Comparison of ENCODE assay signal across 8 cellular contexts in genomic region chr1:151994956-151995355, GRCh38. TPM values are rescaled to one million over a fixed set of nuclear protein-coding genes. Genes with fewer than 3 reads are reported as not detected.
DNase-seq lines count a peak whose midpoint lies in the region; ATAC-seq, FAIRE-seq and TF ChIP-seq lines count a peak whose summit lies in the region.

No MANE protein-coding gene starts in this region.

- no peak overlapping the region for H3K27ac ChIP-seq in liver (ENCODE audit: low read depth in 1 of 2, low read length in 2 of 2)
- no peak overlapping the region for H3K27ac ChIP-seq in HepG2 (ENCODE audit: extremely low read length, insufficient read depth, low read length)
- no peak overlapping the region for H3K27ac ChIP-seq in aorta (ENCODE audit: low read depth in 1 of 2, low read length in 2 of 2)

- no peak for TF ChIP-seq EP300 in HepG2 (IDR thresholded peaks at IDR 0.05; ENCODE audit: low read depth in 2 of 2, low read length in 2 of 2)
- TF ChIP-seq EP300 in HepG2 (CRISPR knock-in tag; IDR thresholded peaks at IDR 0.05; ENCODE audit: borderline replicate concordance) = no peak

- H3K27ac Mint-ChIP-seq in activated T-helper 1 cell treated with anti-CD3 and anti-CD28 coated beads, Interleukin-12 subunit alpha, Interleukin-12 subunit beta, Interleukin-2, Interleukin-4 antibody, amounts not matched to agents 30 ng/mL and 10 ng/mL and 1 ng/mL, durations not matched to agents 14 hours and 24 hours and 36 hours = peak overlapping the region; percentile 78

- in situ Hi-C loops in HepG2 (cut with HindIII; ENCODE audit: extremely low pct_ligation_motif_present, low pct_unique_long_range_greater_than_20kb) = loop anchor here (5.0 kb wide), 2 partner anchors 33 to 63 kb away; no protein-coding TSS in a partner anchor

- H3K4me3 ChIP-seq in liver (ENCODE audit: low read depth in 1 of 3, low read length in 3 of 3) = no peak overlapping the region
- no peak overlapping the region for H3K4me3 ChIP-seq in HepG2 (replicated peaks in 1 of 3; ENCODE audit: insufficient read depth in 1 of 3, low read depth in 2 of 3, low read length in 3 of 3)
- no peak overlapping the region for H3K4me3 ChIP-seq in aorta (ENCODE audit: low read length in 2 of 2)

- H2AFZ ChIP-seq in HepG2 (ENCODE audit: low read length) = no peak overlapping the region

- TF ChIP-seq POLR2A in HepG2 (IDR thresholded peaks at IDR 0.05; ENCODE audit: insufficient read depth in 1 of 2, low read depth in 2 of 2, low read length in 2 of 2) (no peak), GM18505 (IDR thresholded peaks at IDR 0.05; ENCODE audit: borderline replicate concordance, extremely low read depth, insufficient read depth, insufficient read length) (no peak)

- no peak for ATAC-seq in HepG2
- peak; percentile 26 for ATAC-seq in aorta (ENCODE audit: low FRiP score)
- no peak for ATAC-seq in HG03045 (IDR thresholded peaks at IDR 0.05; ENCODE audit: unreplicated experiment)
- no peak for ATAC-seq in GM18505 (IDR thresholded peaks at IDR 0.05; ENCODE audit: unreplicated experiment)

- H3K9me3 Mint-ChIP-seq in activated T-helper 1 cell treated with anti-CD3 and anti-CD28 coated beads, Interleukin-12 subunit alpha, Interleukin-12 subunit beta, Interleukin-2, Interleukin-4 antibody, amounts not matched to agents 30 ng/mL and 10 ng/mL and 1 ng/mL, durations not matched to agents 14 hours and 24 hours and 36 hours = no peaks in the 10 kb centered on the region

- H3K4me3 Mint-ChIP-seq in activated T-helper 1 cell treated with anti-CD3 and anti-CD28 coated beads, Interleukin-12 subunit alpha, Interleukin-12 subunit beta, Interleukin-2, Interleukin-4 antibody, amounts not matched to agents 30 ng/mL and 10 ng/mL and 1 ng/mL, durations not matched to agents 14 hours and 24 hours and 36 hours = peak overlapping the region; percentile 52

- no TSS peak for BruUV-seq in HepG2 (replicated peaks; lab: Mats Ljungman, UMichigan)

- H3K27me3 ChIP-seq in liver (ENCODE audit: control insufficient read depth in 4 of 4, insufficient read depth in 4 of 4, low read length in 3 of 4) (no peaks in the 10 kb centered on the region), HepG2 (ENCODE audit: control insufficient read depth in 1 of 2, insufficient read depth in 2 of 2, low read length in 2 of 2) (no peaks in the 10 kb centered on the region; a peak in 1 of 5 replicates), aorta (ENCODE audit: control insufficient read depth in 1 of 2, insufficient read depth in 2 of 2, low read length in 1 of 2) (no peaks in the 10 kb centered on the region)

- H3K9me3 ChIP-seq in liver (ENCODE audit: control insufficient read depth in 4 of 4, low read length in 3 of 4) (no peaks in the 10 kb centered on the region), HepG2 (ENCODE audit: low read length) (no peaks in the 10 kb centered on the region), aorta (ENCODE audit: control insufficient read depth, low read length) (no peaks in the 10 kb centered on the region)

- no peak overlapping the region for H3K4me2 ChIP-seq in HepG2 (ENCODE audit: low read depth, low read length)

- no peak for DNase-seq in HepG2 (ENCODE audit: low spot score)
- no peak for DNase-seq in activated T-helper 1 cell treated with anti-CD3 and anti-CD28 coated beads, Interleukin-12 subunit alpha, Interleukin-12 subunit beta, Interleukin-2, Interleukin-4 antibody, amounts not matched to agents 30 ng/mL and 10 ng/mL and 1 ng/mL, durations not matched to agents 14 hours and 24 hours and 36 hours (ENCODE audit: low spot score)
- peak; percentile 80 for DNase-seq in islet precursor cell
- DNase-seq in aorta = peak in 1 of 2 donors; percentile 72
- DNase-seq in frontal cortex (ENCODE audit: low spot score in 2 of 2) = no peak

- H3K4me1 ChIP-seq in liver (ENCODE audit: control insufficient read depth in 4 of 4, insufficient read depth in 4 of 4, low read length in 3 of 4) (peaks cover 3 to 41% (median 33%) of the 10 kb centered on the region in 4 donors), HepG2 (ENCODE audit: insufficient read depth, low read length) (peaks cover 45% of the 10 kb centered on the region), aorta (ENCODE audit: control insufficient read depth in 1 of 2, insufficient read depth in 2 of 2, low read length in 2 of 2) (peaks cover 0 to 8% of the 10 kb centered on the region in 2 donors)

- H3K27me3 Mint-ChIP-seq in activated T-helper 1 cell treated with anti-CD3 and anti-CD28 coated beads, Interleukin-12 subunit alpha, Interleukin-12 subunit beta, Interleukin-2, Interleukin-4 antibody, amounts not matched to agents 30 ng/mL and 10 ng/mL and 1 ng/mL, durations not matched to agents 14 hours and 24 hours and 36 hours (ENCODE audit: insufficient read depth) = peaks cover 5% of the 10 kb centered on the region

- TF ChIP-seq CTCF in liver (IDR thresholded peaks at IDR 0.05; ENCODE audit: low read depth, low read length, missing input control) = no peak
- TF ChIP-seq CTCF in HepG2 (CRISPR knock-in tag; IDR thresholded peaks at IDR 0.05) = no peak

- H3K4me1 Mint-ChIP-seq in activated T-helper 1 cell treated with anti-CD3 and anti-CD28 coated beads, Interleukin-12 subunit alpha, Interleukin-12 subunit beta, Interleukin-2, Interleukin-4 antibody, amounts not matched to agents 30 ng/mL and 10 ng/mL and 1 ng/mL, durations not matched to agents 14 hours and 24 hours and 36 hours (ENCODE audit: low read depth) = peaks cover 38% of the 10 kb centered on the region

- CTCF ChIA-PET in HepG2 (lab: Yijun Ruan, JAX; ENCODE audit: low intra/inter-chr PET ratio, low total read pairs) = interaction anchor here (2.3 to 4.5 kb wide), 2 partner anchors 26 to 61 kb away, joined by 9 to 59 read pairs; no protein-coding TSS in a partner anchor

- WGBS in liver = 87% methylated on average over 6 of the region's 6 CpGs
- 56% methylated on average over 6 of the region's 6 CpGs for WGBS in HepG2 (ENCODE audit: low lambda C conversion rate)
- WGBS in aorta, 2 donors = 9 to 19% methylated on average over 6 of the region's 6 CpGs

- POLR2A ChIA-PET in HepG2 (lab: Yijun Ruan, JAX) = interaction anchor here (1.9 kb wide), 1 partner anchor 19 kb away, joined by 6 read pairs; no protein-coding TSS in a partner anchor

- FAIRE-seq in HepG2 (lab: Jason Lieb, UNC) (no peak), frontal cortex (lab: Jason Lieb, UNC) (no peak)

- H4K20me1 ChIP-seq in HepG2 (ENCODE audit: insufficient read depth, low read length) = peaks cover 23% of the 10 kb centered on the region

- peaks cover 32% of the 10 kb centered on the region for H3K79me2 ChIP-seq in HepG2 (ENCODE audit: insufficient read depth, low read length)

- H3K9ac ChIP-seq in liver (ENCODE audit: low read depth in 1 of 2, low read length in 2 of 2) = no peak overlapping the region
- H3K9ac ChIP-seq in HepG2 (ENCODE audit: insufficient read depth, low read depth, low read length) = no peak overlapping the region

- peaks cover 8% of the 10 kb centered on the region for H3K36me3 Mint-ChIP-seq in activated T-helper 1 cell treated with anti-CD3 and anti-CD28 coated beads, Interleukin-12 subunit alpha, Interleukin-12 subunit beta, Interleukin-2, Interleukin-4 antibody, amounts not matched to agents 30 ng/mL and 10 ng/mL and 1 ng/mL, durations not matched to agents 14 hours and 24 hours and 36 hours (ENCODE audit: low read depth)

- TF ChIP-seq RAD21 in liver (IDR thresholded peaks at IDR 0.05) = no peak
- no peak for TF ChIP-seq RAD21 in HepG2 (CRISPR knock-in tag; IDR thresholded peaks at IDR 0.05)

- intact Hi-C loops in HepG2 (cut with micrococcal nuclease; ENCODE audit: unreplicated experiment) (no loop called here), aorta (cut with DNase I) (loop anchor here in 1 of 2 donors (2.0 kb wide), 1 partner anchor 60 kb away; no protein-coding TSS in a partner anchor)
- intact Hi-C loops in activated T-helper 1 cell treated with anti-CD3 and anti-CD28 coated beads, Interleukin-12 subunit alpha, Interleukin-12 subunit beta, Interleukin-2, Interleukin-4 antibody, amounts not matched to agents 30 ng/mL and 10 ng/mL and 1 ng/mL, durations not matched to agents 14 hours and 24 hours and 36 hours (cut with micrococcal nuclease) = loop anchor here (1.0 to 10.0 kb wide), 3 partner anchors 22 to 380 kb away; partner anchors contain the start of gene SNX27

- H3K36me3 ChIP-seq in liver (ENCODE audit: control insufficient read depth in 4 of 4, insufficient read depth in 3 of 4, low read depth in 1 of 4, low read length in 3 of 4) = no peaks in the 10 kb centered on the region
- no peaks in the 10 kb centered on the region for H3K36me3 ChIP-seq in HepG2 (replicated peaks in 1 of 2; ENCODE audit: control insufficient read depth in 1 of 2, insufficient read depth in 2 of 2, low read length in 2 of 2)
- no peaks in the 10 kb centered on the region for H3K36me3 ChIP-seq in aorta (ENCODE audit: control insufficient read depth in 1 of 2, insufficient read depth in 2 of 2, low read length in 1 of 2)

RNA-seq across cellular contexts. Expression of gene S100A10, which starts 1.3 kb away (rescaled TPM):
- total RNA-seq in liver (10 to 100 TPM in 1 of 2 donors, 1 to 10 TPM in 1; 7.0 to 23.1 TPM), HepG2 (2016; rRNA removed; fragmentation: Illumina TruSeq; extraction: Trizol) (16.8 and 25.6 TPM in 2 replicates), aorta (100 to 1,000 TPM; 188 to 386 TPM), frontal cortex (2.4 TPM)
- polyA plus RNA-seq in liver (10 to 100 TPM; 47.8 to 99.5 TPM), HepG2 (2011; rRNA removed) (21.2 and 28.7 TPM in 2 replicates), aorta (100 to 1,000 TPM; 244 to 417 TPM)
- 11.2 and 14.8 TPM in 2 replicates for total RNA-seq in HepG2 (2016; cell fraction: cytosol; rRNA removed; fragmentation: Illumina TruSeq; extraction: Trizol; ENCODE audit: low read depth)
- total RNA-seq in HepG2 (2016; cell fraction: insoluble cytoplasmic fraction; rRNA removed; fragmentation: Illumina TruSeq; extraction: Trizol) = 16.6 and 20.0 TPM in 2 replicates
- total RNA-seq in HepG2 (2016; cell fraction: membrane; rRNA removed; fragmentation: Illumina TruSeq; extraction: Trizol) = 11.0 and 15.4 TPM in 2 replicates
- total RNA-seq in HepG2 (2016; cell fraction: nucleus; rRNA removed; fragmentation: Illumina TruSeq; extraction: Trizol) = 9.2 and 9.3 TPM in 2 replicates
- 20.0 and 23.9 TPM in 2 replicates for polyA plus RNA-seq in HepG2 (2011; cell fraction: cytosol; rRNA removed)
- polyA plus RNA-seq in HepG2 (2011; cell fraction: nucleus; rRNA removed) = 4.5 and 6.8 TPM in 2 replicates
- polyA plus RNA-seq in HepG2 (2012) = 83.4 and 162 TPM in 2 replicates
- 40.3 and 56.7 TPM in 2 replicates for polyA plus RNA-seq in HepG2 (2016; cell fraction: cytosol; fragmentation: Illumina TruSeq; extraction: Trizol; ENCODE audit: low read depth)
- polyA plus RNA-seq in HepG2 (2016; cell fraction: insoluble cytoplasmic fraction; fragmentation: Illumina TruSeq; extraction: Trizol; ENCODE audit: low read depth) = 59.5 and 63.7 TPM in 2 replicates
- 33.3 and 43.6 TPM in 2 replicates for polyA plus RNA-seq in HepG2 (2016; cell fraction: membrane; fragmentation: Illumina TruSeq; extraction: Trizol; ENCODE audit: low read depth)
- 26.6 and 31.6 TPM in 2 replicates for polyA plus RNA-seq in HepG2 (2016; cell fraction: nucleus; fragmentation: Illumina TruSeq; extraction: Trizol; ENCODE audit: insufficient read depth, low read depth)
- polyA minus RNA-seq in HepG2 (2011; rRNA and poly(A)+ RNA removed; ENCODE audit: low replicate concordance) = 10.2 and 42.1 TPM in 2 replicates
- 51.8 and 64.0 TPM in 2 replicates for polyA minus RNA-seq in HepG2 (2011; cell fraction: cytosol; rRNA and poly(A)+ RNA removed)
- polyA minus RNA-seq in HepG2 (2011; cell fraction: nucleus; rRNA and poly(A)+ RNA removed) = 12.5 and 18.9 TPM in 2 replicates
- total RNA-seq in activated T-helper 1 cell treated with anti-CD3 and anti-CD28 coated beads, Interleukin-12 subunit alpha, Interleukin-12 subunit beta, Interleukin-2, Interleukin-4 antibody, amounts not matched to agents 30 ng/mL and 10 ng/mL and 1 ng/mL, durations not matched to agents 14 hours and 24 hours and 36 hours = 105 and 106 TPM in 2 replicates

RNA-seq across cellular contexts. Expression of gene S100A11, which starts 41.8 kb away (rescaled TPM):
- total RNA-seq in liver (10 to 100 TPM in 1 of 2 donors, 1 to 10 TPM in 1; 9.9 to 10.3 TPM), HepG2 (2016; rRNA removed; fragmentation: Illumina TruSeq; extraction: Trizol) (5.9 and 6.6 TPM in 2 replicates), aorta (100 to 1,000 TPM; 416 to 418 TPM), frontal cortex (1.6 TPM)
- polyA plus RNA-seq in liver (10 to 100 TPM; 51.6 to 76.1 TPM), HepG2 (2011; rRNA removed) (32.5 and 34.4 TPM in 2 replicates), aorta (100 to 1,000 TPM; 751 to 960 TPM)
- 1.3 and 3.2 TPM in 2 replicates for total RNA-seq in HepG2 (2016; cell fraction: cytosol; rRNA removed; fragmentation: Illumina TruSeq; extraction: Trizol; ENCODE audit: low read depth)
- 4.3 and 7.0 TPM in 2 replicates for total RNA-seq in HepG2 (2016; cell fraction: insoluble cytoplasmic fraction; rRNA removed; fragmentation: Illumina TruSeq; extraction: Trizol)
- 3.4 and 3.6 TPM in 2 replicates for total RNA-seq in HepG2 (2016; cell fraction: membrane; rRNA removed; fragmentation: Illumina TruSeq; extraction: Trizol)
- total RNA-seq in HepG2 (2016; cell fraction: nucleus; rRNA removed; fragmentation: Illumina TruSeq; extraction: Trizol) = 1.3 and 2.0 TPM in 2 replicates
- 34.2 and 35.0 TPM in 2 replicates for polyA plus RNA-seq in HepG2 (2011; cell fraction: cytosol; rRNA removed)
- 3.5 and 6.0 TPM in 2 replicates for polyA plus RNA-seq in HepG2 (2011; cell fraction: nucleus; rRNA removed)
- polyA plus RNA-seq in HepG2 (2012) = 12.4 and 19.5 TPM in 2 replicates
- 10.8 and 13.7 TPM in 2 replicates for polyA plus RNA-seq in HepG2 (2016; cell fraction: cytosol; fragmentation: Illumina TruSeq; extraction: Trizol; ENCODE audit: low read depth)
- 24.8 and 27.8 TPM in 2 replicates for polyA plus RNA-seq in HepG2 (2016; cell fraction: insoluble cytoplasmic fraction; fragmentation: Illumina TruSeq; extraction: Trizol; ENCODE audit: low read depth)
- 11.2 and 13.6 TPM in 2 replicates for polyA plus RNA-seq in HepG2 (2016; cell fraction: membrane; fragmentation: Illumina TruSeq; extraction: Trizol; ENCODE audit: low read depth)
- polyA plus RNA-seq in HepG2 (2016; cell fraction: nucleus; fragmentation: Illumina TruSeq; extraction: Trizol; ENCODE audit: insufficient read depth, low read depth) = 8.1 and 10.6 TPM in 2 replicates
- polyA minus RNA-seq in HepG2 (2011; rRNA and poly(A)+ RNA removed; ENCODE audit: low replicate concordance) = 24.1 and 1,581 TPM in 2 replicates
- polyA minus RNA-seq in HepG2 (2011; cell fraction: cytosol; rRNA and poly(A)+ RNA removed) = 14.6 and 16.4 TPM in 2 replicates
- 5.2 and 6.7 TPM in 2 replicates for polyA minus RNA-seq in HepG2 (2011; cell fraction: nucleus; rRNA and poly(A)+ RNA removed)
- total RNA-seq in activated T-helper 1 cell treated with anti-CD3 and anti-CD28 coated beads, Interleukin-12 subunit alpha, Interleukin-12 subunit beta, Interleukin-2, Interleukin-4 antibody, amounts not matched to agents 30 ng/mL and 10 ng/mL and 1 ng/mL, durations not matched to agents 14 hours and 24 hours and 36 hours = 203 and 205 TPM in 2 replicates

Comparison
In these comparisons a context has a peak if more than half of its experiments do, and no peak if none do; other contexts are left out.
1. RNA of gene S100A11, which starts 41.8 kb away (total RNA-seq): 416 to 418 TPM in aorta and 203 to 205 TPM in activated T-helper 1 cell treated with anti-CD3 and anti-CD28 coated beads, Interleukin-12 subunit alpha, Interleukin-12 subunit beta, Interleukin-2, Interleukin-4 antibody, amounts not matched to agents 30 ng/mL and 10 ng/mL and 1 ng/mL, durations not matched to agents 14 hours and 24 hours and 36 hours; 9.9 to 10.3 TPM in liver, 1.3 to 7.0 TPM in HepG2 and 1.6 TPM in frontal cortex (single experiment); every median in the first group is over 10 times any median in the second.